ENCODE assay signal across 1 cellular context in the genomic region with DNA sequence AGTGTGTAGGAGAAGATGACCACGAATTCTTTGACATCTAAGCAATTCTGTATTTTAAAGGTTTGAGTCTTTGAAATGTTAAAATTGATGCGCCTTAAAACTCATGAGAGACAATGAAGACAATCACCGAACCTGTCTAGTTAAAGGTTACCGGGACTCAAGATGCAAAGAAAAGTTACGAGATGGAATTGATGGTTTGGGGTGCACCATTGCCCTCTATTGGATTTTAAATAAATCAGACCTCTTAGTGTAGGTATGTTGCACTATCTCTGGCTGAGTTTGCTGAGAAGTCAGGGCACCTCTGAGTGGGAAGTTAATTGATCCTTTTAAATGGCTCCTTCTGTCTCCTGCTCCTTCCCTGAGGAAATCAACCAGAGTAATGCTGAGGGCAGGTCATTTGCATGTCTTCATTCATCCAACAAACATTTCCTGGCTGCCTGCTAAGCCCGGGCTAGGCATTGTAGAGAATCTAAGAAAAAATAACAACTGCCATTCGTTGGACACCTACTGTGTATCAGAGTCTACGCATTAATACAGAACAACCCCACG.
TF ChIP-seq lines count a peak whose summit lies in the region.

No MANE protein-coding gene starts in this region.

TF ChIP-seq in K562, 482 proteins besides CTCF, POLR2A, EP300 and RAD21:
- TF ChIP-seq ZNF592 (IDR thresholded peaks at IDR 0.05) (0 out of 2 replicates have a peak, but pooled peaks have one; percentile 27), RFX5 (IDR thresholded peaks at IDR 0.05; ENCODE audit: low read depth, low read length) (no peak), ZNF140 (CRISPR knock-in tag; IDR thresholded peaks at IDR 0.05) (no peak), HMBOX1 (IDR thresholded peaks at IDR 0.05) (peak; percentile 74)
